23 cellular contexts compared by ENCODE assay signal in genomic region chr1:34911465-34911864, GRCh38. TPM values are rescaled to one million over a fixed set of nuclear protein-coding genes. Genes with fewer than 3 reads are reported as not detected.
"Had no signal": no experiment of that assay in that cellular context is flagged by ENCODE, and none has a peak within 500 bp of the region (broad histone marks: within the 10 kb centered on the region; RNA-seq: fewer than 3 reads in every experiment).

No MANE protein-coding gene starts in this region.

- H3K4me1 Mint-ChIP-seq: T-cell had no signal

- H3K9me3 Mint-ChIP-seq: T-cell had no signal

- H3K36me3 Mint-ChIP-seq: T-cell had no signal

- H3K4me3 Mint-ChIP-seq: T-cell had no signal

- H3K27ac Mint-ChIP-seq: T-cell had no signal

- ATAC-seq: T-cell had no signal

- DNase-seq: KBM-7; MV-4-11; NCI-H1048; NCI-H1105; NCI-H1417; NCI-H1436 treated with DMSO at 0.1 percent for 48 hours; NCI-H1694; NCI-H187 treated with DMSO at 0.1 percent for 48 hours; NCI-H2029 treated with DMSO at 0.1 percent for 48 hours; NCI-H2171 treated with DMSO at 0.1 percent for 48 hours; NCI-H226; NCI-H446; NCI-H510A; NCI-H524 treated with DMSO at 0.1 percent for 48 hours; NCI-H69; NCI-H774; NK-92 treated with Interleukin-12 subunit alpha and Interleukin-12 subunit beta, amount 100 ng/mL, for 24 hours; RPMI8226; SHP77; SK-N-SH; SW 1271; T-cell had no signal

RNA-seq across cellular contexts. Expression of gene DLGAP3, which starts 18.0 kb away (rescaled TPM):
- total RNA-seq: HT-29 had no signal
